8 cellular contexts compared by ENCODE assay signal in the genomic region with DNA sequence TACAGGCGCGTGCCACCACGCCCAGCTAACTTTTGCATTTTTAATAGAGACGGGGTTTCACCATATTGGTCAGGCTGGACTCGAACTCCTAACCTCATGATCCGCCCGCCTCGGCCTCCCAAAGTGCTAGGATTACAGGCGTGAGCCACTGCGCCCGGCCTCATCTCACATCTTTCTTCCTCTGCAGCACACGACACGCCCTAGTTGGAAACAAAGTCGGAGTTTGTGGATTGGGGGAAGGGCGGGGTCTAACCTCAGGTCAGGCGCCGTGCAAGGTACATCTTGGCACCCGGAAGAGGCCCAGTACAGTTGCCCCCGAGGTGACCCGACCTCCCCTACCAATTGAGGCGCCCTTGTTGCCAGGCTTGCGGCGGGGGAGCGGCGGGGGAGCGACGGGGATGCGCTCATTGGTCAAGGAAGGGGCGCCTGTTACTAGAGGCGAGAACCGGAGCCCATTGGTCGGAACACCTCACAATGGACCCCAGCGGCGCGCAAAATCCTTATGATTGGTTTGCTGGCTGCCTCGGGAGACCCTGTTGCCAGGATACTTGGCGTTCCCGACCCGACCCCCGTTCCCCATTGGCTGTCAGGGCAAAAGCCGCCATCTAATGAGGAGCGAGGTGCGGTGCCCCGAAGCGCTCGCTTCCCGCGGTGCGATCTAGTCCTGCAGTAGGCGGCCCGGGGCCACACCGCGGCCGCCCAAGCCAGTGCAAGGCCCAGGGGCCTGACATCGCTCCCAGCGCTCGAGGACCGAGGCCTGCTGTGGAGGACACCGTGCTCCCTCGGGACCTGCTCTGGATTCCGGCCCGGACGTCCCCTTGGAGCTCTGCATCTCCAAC. TPM values are rescaled to one million over a fixed set of nuclear protein-coding genes. Genes with fewer than 3 reads are reported as not detected.
A peak's percentile ranks its signal among the peaks of the same experiment; 100 is the strongest.
DNase-seq lines count a peak whose midpoint lies in the region; ATAC-seq and TF ChIP-seq lines count a peak whose summit lies in the region.

A gene with protein sequence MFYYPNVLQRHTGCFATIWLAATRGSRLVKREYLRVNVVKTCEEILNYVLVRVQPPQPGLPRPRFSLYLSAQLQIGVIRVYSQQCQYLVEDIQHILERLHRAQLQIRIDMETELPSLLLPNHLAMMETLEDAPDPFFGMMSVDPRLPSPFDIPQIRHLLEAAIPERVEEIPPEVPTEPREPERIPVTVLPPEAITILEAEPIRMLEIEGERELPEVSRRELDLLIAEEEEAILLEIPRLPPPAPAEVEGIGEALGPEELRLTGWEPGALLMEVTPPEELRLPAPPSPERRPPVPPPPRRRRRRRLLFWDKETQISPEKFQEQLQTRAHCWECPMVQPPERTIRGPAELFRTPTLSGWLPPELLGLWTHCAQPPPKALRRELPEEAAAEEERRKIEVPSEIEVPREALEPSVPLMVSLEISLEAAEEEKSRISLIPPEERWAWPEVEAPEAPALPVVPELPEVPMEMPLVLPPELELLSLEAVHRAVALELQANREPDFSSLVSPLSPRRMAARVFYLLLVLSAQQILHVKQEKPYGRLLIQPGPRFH (plus strand): TSS at position 659 of the 839 bp plus-strand sequence. CDS start 473 bp downstream, outside the sequence.

- H3K4me2 ChIP-seq in hepatocyte (peak within 1 kb of the TSS; percentile 81), PC-3 (ENCODE audit: low read length) (no peak within 1 kb of the TSS)

- H4K20me1 ChIP-seq in hepatocyte (ENCODE audit: insufficient read depth, poor library complexity, severe bottlenecking) (no peaks in the 10 kb centered on the region), PC-3 (ENCODE audit: low read length) (no peaks in the 10 kb centered on the region)

- H3K4me3 ChIP-seq in adrenal gland: peak within 1 kb of the TSS in 1 of 4 donors; percentile 38
- H3K4me3 ChIP-seq in hepatocyte: peak within 1 kb of the TSS; percentile 11
- no peak within 1 kb of the TSS for H3K4me3 ChIP-seq in PC-3 (ENCODE audit: low read length)

- no peaks in the 10 kb centered on the region for H3K9me3 ChIP-seq in adrenal gland (replicated peaks in 1 of 3)
- H3K9me3 ChIP-seq in hepatocyte (ENCODE audit: low read depth): no peaks in the 10 kb centered on the region
- no peaks in the 10 kb centered on the region for H3K9me3 ChIP-seq in PC-3 (ENCODE audit: low read length)

- peak within 1 kb of the TSS in 2 of 5 donors; percentile 45 to 54 for H3K27ac ChIP-seq in adrenal gland
- H3K27ac ChIP-seq in hepatocyte: peak within 1 kb of the TSS; percentile 71
- no peak within 1 kb of the TSS for H3K27ac ChIP-seq in PC-3 (ENCODE audit: low read length)

- no peaks in the 10 kb centered on the region for H3F3A ChIP-seq in PC-3 (ENCODE audit: low read length, unreplicated experiment)

- H3K27me3 ChIP-seq in adrenal gland (no peaks in the 10 kb centered on the region), hepatocyte (no peaks in the 10 kb centered on the region), PC-3 (ENCODE audit: low read length) (no peaks in the 10 kb centered on the region)

- peak; percentile 85 for ATAC-seq in GM19035 (IDR thresholded peaks at IDR 0.05; ENCODE audit: unreplicated experiment)
- ATAC-seq in HG03196 (IDR thresholded peaks at IDR 0.05; ENCODE audit: unreplicated experiment): peak; percentile 73
- ATAC-seq in PC-3: no peak

- TF ChIP-seq CTCF in adrenal gland (IDR thresholded peaks at IDR 0.05): no peak
- no peak for TF ChIP-seq CTCF in hepatocyte (IDR thresholded peaks at IDR 0.05; ENCODE audit: poor library complexity)
- TF ChIP-seq CTCF in PC-3 (conservative IDR thresholded peaks at IDR 0.05; ENCODE audit: low read depth, low read length): no peak

- intact Hi-C loops in adrenal gland (cut with DNase I) (no loop called here), PC-3 (cut with micrococcal nuclease) (no loop called here)

- peaks cover 0 to 6% of the 10 kb centered on the region in 2 donors for H3K4me1 ChIP-seq in adrenal gland (replicated peaks in 1 of 2)
- peaks cover 5% of the 10 kb centered on the region for H3K4me1 ChIP-seq in hepatocyte (ENCODE audit: insufficient read depth)
- H3K4me1 ChIP-seq in PC-3 (ENCODE audit: insufficient read depth, low read length): no peaks in the 10 kb centered on the region

- H3K9ac ChIP-seq in PC-3 (ENCODE audit: low read length): no peak within 1 kb of the TSS

- 14 to 31% (median 26%) methylated on average over 21 to 63 of the region's 63 CpGs for WGBS in adrenal gland, 4 donors
- 11% methylated on average over 58 of the region's 63 CpGs for WGBS in hepatocyte (ENCODE audit: low lambda C conversion rate, missing lambda C conversion rate)

- no peak for TF ChIP-seq POLR2A in adrenal gland (IDR thresholded peaks at IDR 0.05)

- POLR2A ChIA-PET in PC-3 (lab: Charles Lee; ENCODE audit: unreplicated experiment): no interaction called here

- H2AFZ ChIP-seq in hepatocyte (peak within 1 kb of the TSS; percentile 16), PC-3 (ENCODE audit: low read length) (no peak within 1 kb of the TSS)

- peaks cover 25% of the 10 kb centered on the region for H3K79me2 ChIP-seq in hepatocyte
- no peaks in the 10 kb centered on the region for H3K79me2 ChIP-seq in PC-3 (ENCODE audit: low read length)

- CTCF ChIA-PET in PC-3 (lab: Charles Lee): no interaction called here

- peak; percentile 64 for DNase-seq in T follicular helper cell (ENCODE audit: low read depth)
- peak; percentile 69 to 98 (median 81) for DNase-seq in adrenal gland
- peak; percentile 95 for DNase-seq in hepatocyte (ENCODE audit: low spot score)
- peak; percentile 93 for DNase-seq in renal cortical epithelial cell (ENCODE audit: low read depth)
- no peak for DNase-seq in PC-3
- no peak for DNase-seq in NCI-H2029 treated with DMSO at 0.1 percent for 48 hours (lab: John Stamatoyannopoulos, UW)

- BruUV-seq in PC-3 (replicated peaks; lab: Mats Ljungman, UMichigan): no TSS peak

- H3K9me2 ChIP-seq in hepatocyte (replicated peaks; ENCODE audit: insufficient read depth) (no peaks in the 10 kb centered on the region), PC-3 (replicated peaks; ENCODE audit: low read length) (no peaks in the 10 kb centered on the region)

- H3K36me3 ChIP-seq in adrenal gland (replicated peaks in 1 of 2): peaks cover 0 to 18% of the 10 kb centered on the region in 2 donors
- H3K36me3 ChIP-seq in hepatocyte (replicated peaks; ENCODE audit: insufficient read depth, low read depth): peaks cover 2% of the 10 kb centered on the region
- no peaks in the 10 kb centered on the region for H3K36me3 ChIP-seq in PC-3 (ENCODE audit: low read depth, low read length)

RNA-seq across cellular contexts. Expression of the gene that starts here (rescaled TPM):
- total RNA-seq in adrenal gland (10 to 100 TPM in 4 of 8 donors, 1 to 10 TPM in 4; 1.3 to 18.5 (median 11.4) TPM), hepatocyte (28.5 and 44.8 TPM in 2 replicates), renal cortical epithelial cell (13.4 and 43.3 TPM in 2 replicates), PC-3 (2014; rRNA removed) (1.9 and 5.7 TPM in 2 replicates)
- polyA plus RNA-seq in adrenal gland (100 to 1,000 TPM in 1 of 3 donors, 10 to 100 TPM in 1, 1 to 10 TPM in 1; 3.6 to 111 (median 38.9) TPM), hepatocyte (170 and 193 TPM in 2 replicates)

Comparison
In these comparisons a context has a peak if more than half of its experiments do, and no peak if none do; other contexts are left out.
1. DNase-seq: peak in T follicular helper cell (single experiment), adrenal gland (7 of 7), hepatocyte (single experiment) and renal cortical epithelial cell (single experiment); none in PC-3 (single experiment) and NCI-H2029 treated with DMSO at 0.1 percent for 48 hours (single experiment).